1 cellular context compared by ENCODE assay signal in the genomic region with DNA sequence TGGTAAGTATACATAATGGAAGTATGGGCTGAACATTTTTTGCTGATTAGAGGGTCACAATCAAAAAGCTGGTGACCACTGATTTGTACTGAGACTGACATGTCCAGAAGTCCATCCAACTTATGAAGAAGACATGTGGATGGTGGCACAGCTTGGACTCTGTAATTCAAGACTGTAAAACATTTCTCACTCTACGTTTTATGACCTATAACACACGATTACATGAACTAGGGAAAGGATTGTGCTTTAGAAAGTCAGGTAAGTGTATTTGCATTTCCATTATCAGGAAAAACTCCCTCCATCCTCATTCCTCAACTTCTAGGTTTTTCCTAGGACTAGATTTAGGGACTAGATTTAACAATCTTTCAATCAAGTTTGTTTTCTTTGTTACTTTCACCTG.
TF ChIP-seq lines count a peak whose summit lies in the region.

No MANE protein-coding gene starts in this region.

TF ChIP-seq in HepG2, 621 proteins besides CTCF, POLR2A, EP300 and RAD21:
- no peak for TF ChIP-seq HNF4A (CRISPR knock-in tag; IDR thresholded peaks at IDR 0.05)
- no peak for TF ChIP-seq NR2F6 (IDR thresholded peaks at IDR 0.05)
- TF ChIP-seq NR2F6 (CRISPR knock-in tag; IDR thresholded peaks at IDR 0.05): no peak
- TF ChIP-seq ZNF775 (CRISPR knock-in tag; IDR thresholded peaks at IDR 0.05; ENCODE audit: borderline replicate concordance): no peak
- no peak for TF ChIP-seq ZNF230 (CRISPR knock-in tag; IDR thresholded peaks at IDR 0.05)
- TF ChIP-seq ATF7-NPFF (CRISPR knock-in tag; IDR thresholded peaks at IDR 0.05; ENCODE audit: low read depth): no peak
- TF ChIP-seq, protein P1, sequence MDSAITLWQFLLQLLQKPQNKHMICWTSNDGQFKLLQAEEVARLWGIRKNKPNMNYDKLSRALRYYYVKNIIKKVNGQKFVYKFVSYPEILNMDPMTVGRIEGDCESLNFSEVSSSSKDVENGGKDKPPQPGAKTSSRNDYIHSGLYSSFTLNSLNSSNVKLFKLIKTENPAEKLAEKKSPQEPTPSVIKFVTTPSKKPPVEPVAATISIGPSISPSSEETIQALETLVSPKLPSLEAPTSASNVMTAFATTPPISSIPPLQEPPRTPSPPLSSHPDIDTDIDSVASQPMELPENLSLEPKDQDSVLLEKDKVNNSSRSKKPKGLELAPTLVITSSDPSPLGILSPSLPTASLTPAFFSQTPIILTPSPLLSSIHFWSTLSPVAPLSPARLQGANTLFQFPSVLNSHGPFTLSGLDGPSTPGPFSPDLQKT (CRISPR knock-in tag; IDR thresholded peaks at IDR 0.05; ENCODE audit: borderline replicate concordance): no peak
- TF ChIP-seq, protein P2, sequence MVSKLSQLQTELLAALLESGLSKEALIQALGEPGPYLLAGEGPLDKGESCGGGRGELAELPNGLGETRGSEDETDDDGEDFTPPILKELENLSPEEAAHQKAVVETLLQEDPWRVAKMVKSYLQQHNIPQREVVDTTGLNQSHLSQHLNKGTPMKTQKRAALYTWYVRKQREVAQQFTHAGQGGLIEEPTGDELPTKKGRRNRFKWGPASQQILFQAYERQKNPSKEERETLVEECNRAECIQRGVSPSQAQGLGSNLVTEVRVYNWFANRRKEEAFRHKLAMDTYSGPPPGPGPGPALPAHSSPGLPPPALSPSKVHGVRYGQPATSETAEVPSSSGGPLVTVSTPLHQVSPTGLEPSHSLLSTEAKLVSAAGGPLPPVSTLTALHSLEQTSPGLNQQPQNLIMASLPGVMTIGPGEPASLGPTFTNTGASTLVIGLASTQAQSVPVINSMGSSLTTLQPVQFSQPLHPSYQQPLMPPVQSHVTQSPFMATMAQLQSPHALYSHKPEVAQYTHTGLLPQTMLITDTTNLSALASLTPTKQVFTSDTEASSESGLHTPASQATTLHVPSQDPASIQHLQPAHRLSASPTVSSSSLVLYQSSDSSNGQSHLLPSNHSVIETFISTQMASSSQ (IDR thresholded peaks at IDR 0.05; ENCODE audit: low read depth): no peak
- TF ChIP-seq, protein P2 (CRISPR knock-in tag; IDR thresholded peaks at IDR 0.05; ENCODE audit: borderline replicate concordance): no peak
- TF ChIP-seq, protein P3, sequence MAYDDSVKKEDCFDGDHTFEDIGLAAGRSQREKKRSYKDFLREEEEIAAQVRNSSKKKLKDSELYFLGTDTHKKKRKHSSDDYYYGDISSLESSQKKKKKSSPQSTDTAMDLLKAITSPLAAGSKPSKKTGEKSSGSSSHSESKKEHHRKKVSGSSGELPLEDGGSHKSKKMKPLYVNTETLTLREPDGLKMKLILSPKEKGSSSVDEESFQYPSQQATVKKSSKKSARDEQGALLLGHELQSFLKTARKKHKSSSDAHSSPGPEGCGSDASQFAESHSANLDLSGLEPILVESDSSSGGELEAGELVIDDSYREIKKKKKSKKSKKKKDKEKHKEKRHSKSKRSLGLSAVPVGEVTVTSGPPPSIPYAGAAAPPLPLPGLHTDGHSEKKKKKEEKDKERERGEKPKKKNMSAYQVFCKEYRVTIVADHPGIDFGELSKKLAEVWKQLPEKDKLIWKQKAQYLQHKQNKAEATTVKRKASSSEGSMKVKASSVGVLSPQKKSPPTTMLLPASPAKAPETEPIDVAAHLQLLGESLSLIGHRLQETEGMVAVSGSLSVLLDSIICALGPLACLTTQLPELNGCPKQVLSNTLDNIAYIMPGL (CRISPR knock-in tag; IDR thresholded peaks at IDR 0.05; ENCODE audit: borderline replicate concordance in 1 of 2, low read depth in 1 of 2): no peak
- no peak for TF ChIP-seq STAG1 (CRISPR knock-in tag; IDR thresholded peaks at IDR 0.05)
- TF ChIP-seq ZKSCAN8 (CRISPR knock-in tag; IDR thresholded peaks at IDR 0.05; ENCODE audit: borderline replicate concordance): no peak
- no peak for TF ChIP-seq RBAK (CRISPR knock-in tag; IDR thresholded peaks at IDR 0.05)
- no peak for TF ChIP-seq MTF1 (CRISPR knock-in tag; IDR thresholded peaks at IDR 0.05)
- TF ChIP-seq, protein P4, sequence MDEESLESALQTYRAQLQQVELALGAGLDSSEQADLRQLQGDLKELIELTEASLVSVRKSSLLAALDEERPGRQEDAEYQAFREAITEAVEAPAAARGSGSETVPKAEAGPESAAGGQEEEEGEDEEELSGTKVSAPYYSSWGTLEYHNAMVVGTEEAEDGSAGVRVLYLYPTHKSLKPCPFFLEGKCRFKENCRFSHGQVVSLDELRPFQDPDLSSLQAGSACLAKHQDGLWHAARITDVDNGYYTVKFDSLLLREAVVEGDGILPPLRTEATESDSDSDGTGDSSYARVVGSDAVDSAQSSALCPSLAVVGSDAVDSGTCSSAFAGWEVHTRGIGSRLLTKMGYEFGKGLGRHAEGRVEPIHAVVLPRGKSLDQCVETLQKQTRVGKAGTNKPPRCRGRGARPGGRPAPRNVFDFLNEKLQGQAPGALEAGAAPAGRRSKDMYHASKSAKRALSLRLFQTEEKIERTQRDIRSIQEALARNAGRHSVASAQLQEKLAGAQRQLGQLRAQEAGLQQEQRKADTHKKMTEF (CRISPR knock-in tag; IDR thresholded peaks at IDR 0.05): no peak
- TF ChIP-seq DNMT1 (CRISPR knock-in tag; IDR thresholded peaks at IDR 0.05): no peak
- no peak for TF ChIP-seq ZSCAN29 (CRISPR knock-in tag; conservative IDR thresholded peaks at IDR 0.05)
- TF ChIP-seq, protein P5, sequence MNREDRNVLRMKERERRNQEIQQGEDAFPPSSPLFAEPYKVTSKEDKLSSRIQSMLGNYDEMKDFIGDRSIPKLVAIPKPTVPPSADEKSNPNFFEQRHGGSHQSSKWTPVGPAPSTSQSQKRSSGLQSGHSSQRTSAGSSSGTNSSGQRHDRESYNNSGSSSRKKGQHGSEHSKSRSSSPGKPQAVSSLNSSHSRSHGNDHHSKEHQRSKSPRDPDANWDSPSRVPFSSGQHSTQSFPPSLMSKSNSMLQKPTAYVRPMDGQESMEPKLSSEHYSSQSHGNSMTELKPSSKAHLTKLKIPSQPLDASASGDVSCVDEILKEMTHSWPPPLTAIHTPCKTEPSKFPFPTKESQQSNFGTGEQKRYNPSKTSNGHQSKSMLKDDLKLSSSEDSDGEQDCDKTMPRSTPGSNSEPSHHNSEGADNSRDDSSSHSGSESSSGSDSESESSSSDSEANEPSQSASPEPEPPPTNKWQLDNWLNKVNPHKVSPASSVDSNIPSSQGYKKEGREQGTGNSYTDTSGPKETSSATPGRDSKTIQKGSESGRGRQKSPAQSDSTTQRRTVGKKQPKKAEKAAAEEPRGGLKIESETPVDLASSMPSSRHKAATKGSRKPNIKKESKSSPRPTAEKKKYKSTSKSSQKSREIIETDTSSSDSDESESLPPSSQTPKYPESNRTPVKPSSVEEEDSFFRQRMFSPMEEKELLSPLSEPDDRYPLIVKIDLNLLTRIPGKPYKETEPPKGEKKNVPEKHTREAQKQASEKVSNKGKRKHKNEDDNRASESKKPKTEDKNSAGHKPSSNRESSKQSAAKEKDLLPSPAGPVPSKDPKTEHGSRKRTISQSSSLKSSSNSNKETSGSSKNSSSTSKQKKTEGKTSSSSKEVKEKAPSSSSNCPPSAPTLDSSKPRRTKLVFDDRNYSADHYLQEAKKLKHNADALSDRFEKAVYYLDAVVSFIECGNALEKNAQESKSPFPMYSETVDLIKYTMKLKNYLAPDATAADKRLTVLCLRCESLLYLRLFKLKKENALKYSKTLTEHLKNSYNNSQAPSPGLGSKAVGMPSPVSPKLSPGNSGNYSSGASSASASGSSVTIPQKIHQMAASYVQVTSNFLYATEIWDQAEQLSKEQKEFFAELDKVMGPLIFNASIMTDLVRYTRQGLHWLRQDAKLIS (CRISPR knock-in tag; IDR thresholded peaks at IDR 0.05): no peak
- TF ChIP-seq, protein P6, sequence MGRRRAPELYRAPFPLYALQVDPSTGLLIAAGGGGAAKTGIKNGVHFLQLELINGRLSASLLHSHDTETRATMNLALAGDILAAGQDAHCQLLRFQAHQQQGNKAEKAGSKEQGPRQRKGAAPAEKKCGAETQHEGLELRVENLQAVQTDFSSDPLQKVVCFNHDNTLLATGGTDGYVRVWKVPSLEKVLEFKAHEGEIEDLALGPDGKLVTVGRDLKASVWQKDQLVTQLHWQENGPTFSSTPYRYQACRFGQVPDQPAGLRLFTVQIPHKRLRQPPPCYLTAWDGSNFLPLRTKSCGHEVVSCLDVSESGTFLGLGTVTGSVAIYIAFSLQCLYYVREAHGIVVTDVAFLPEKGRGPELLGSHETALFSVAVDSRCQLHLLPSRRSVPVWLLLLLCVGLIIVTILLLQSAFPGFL (CRISPR knock-in tag; IDR thresholded peaks at IDR 0.05): no peak
- no peak for TF ChIP-seq MEF2D (CRISPR knock-in tag; IDR thresholded peaks at IDR 0.05)
- TF ChIP-seq GLI4 (CRISPR knock-in tag; IDR thresholded peaks at IDR 0.05; ENCODE audit: borderline replicate concordance): no peak
TF ChIP-seq in HepG2: peak in this region for 0.
